ENCODE assay signal across 8 cellular contexts in the genomic region with DNA sequence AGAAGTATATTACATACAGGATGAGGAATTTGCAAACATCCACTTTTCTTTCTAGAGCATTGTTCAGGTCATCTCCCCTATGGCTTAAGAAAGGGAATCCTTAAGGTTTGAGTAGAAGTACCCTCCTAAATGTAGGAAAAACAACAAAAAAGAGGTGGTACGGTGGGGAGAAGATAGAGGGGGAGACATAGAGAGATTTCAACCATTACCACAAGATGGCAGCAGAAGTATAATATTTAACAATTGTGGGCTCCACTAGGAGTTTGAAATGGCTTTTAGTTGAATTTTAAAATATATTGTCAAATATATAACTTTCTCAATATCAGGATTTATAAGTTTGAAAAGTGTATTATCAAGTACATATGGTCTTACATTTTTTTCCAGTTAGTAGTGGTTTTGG.
DNase-seq lines count a peak whose midpoint lies in the region; ATAC-seq and TF ChIP-seq lines count a peak whose summit lies in the region.

No MANE protein-coding gene starts in this region.

- DNase-seq in Panc1 (ENCODE audit: low read depth, low spot score) = no peak
- DNase-seq in foreskin keratinocyte = no peak
- DNase-seq in smooth muscle cell (lab: John Stamatoyannopoulos, UW; ENCODE audit: unreplicated experiment) = no peak
- DNase-seq in ecto neural progenitor cell (ENCODE audit: low spot score) = no peak
- no peak for DNase-seq in cerebellar nuclear complex (lab: John Stamatoyannopoulos, UW)

- no peak overlapping the region for H3K9ac ChIP-seq in BLaER1 treated with 17β-estradiol and CSF1 and Interleukin-3, amounts not matched to agents 10 nM and 100 nM
- H3K9ac ChIP-seq in smooth muscle cell (ENCODE audit: low read depth) = peak overlapping the region; percentile 66

- H3K4me1 ChIP-seq in BLaER1 treated with 17β-estradiol and CSF1 and Interleukin-3, amounts not matched to agents 10 nM and 100 nM = peaks cover 8 to 21% (median 16%) of the 10 kb centered on the region in 10 experiments; a peak in 19 of 20 replicates
- H3K4me1 ChIP-seq in Panc1 (ENCODE audit: control insufficient read depth, insufficient read depth, low read length) (no peaks in the 10 kb centered on the region), foreskin keratinocyte (no peaks in the 10 kb centered on the region), smooth muscle cell (ENCODE audit: low read depth) (peaks cover 26% of the 10 kb centered on the region)

- no peaks in the 10 kb centered on the region for H3K36me3 ChIP-seq in BLaER1 treated with 17β-estradiol and CSF1 and Interleukin-3, amounts not matched to agents 10 nM and 100 nM
- H3K36me3 ChIP-seq in Panc1 (ENCODE audit: control insufficient read depth, insufficient read depth, low read length) (no peaks in the 10 kb centered on the region; the same call in none of the 2 replicates), smooth muscle cell (ENCODE audit: low read depth) (no peaks in the 10 kb centered on the region)

- in situ Hi-C loops in Panc1 (cut with HindIII; ENCODE audit: low pct_unique_long_range_greater_than_20kb, low sequenced_read_pairs) = no loop called here

- H4K20me1 ChIP-seq in BLaER1 treated with 17β-estradiol and CSF1 and Interleukin-3, amounts not matched to agents 10 nM and 100 nM = no peaks in the 10 kb centered on the region
- H4K20me1 ChIP-seq in smooth muscle cell (ENCODE audit: low read depth) = no peaks in the 10 kb centered on the region

- no TSS peak for BruUV-seq in Panc1 (replicated peaks; lab: Mats Ljungman, UMichigan)

- intact Hi-C loops in Panc1 (cut with micrococcal nuclease; ENCODE audit: unreplicated experiment) = loop anchor here (5.0 kb wide), 2 partner anchors 971 to 1216 kb away; no protein-coding TSS in a partner anchor

- H2AFZ ChIP-seq in smooth muscle cell (ENCODE audit: low read depth) = peak overlapping the region; percentile 80

- H3K27me3 ChIP-seq in BLaER1 treated with 17β-estradiol and CSF1 and Interleukin-3, amounts not matched to agents 10 nM and 100 nM = no peaks in the 10 kb centered on the region
- H3K27me3 ChIP-seq in Panc1 (ENCODE audit: control insufficient read depth, insufficient read depth, low read length) (peaks cover 34% of the 10 kb centered on the region), foreskin keratinocyte (no peaks in the 10 kb centered on the region), smooth muscle cell (ENCODE audit: low read depth) (no peaks in the 10 kb centered on the region)

- no peaks in the 10 kb centered on the region for H3K79me2 ChIP-seq in smooth muscle cell (ENCODE audit: low read depth)

- peak overlapping the region in 1 of 11 experiments; percentile 28; a peak in 1 of 22 replicates for H3K27ac ChIP-seq in BLaER1 treated with 17β-estradiol and CSF1 and Interleukin-3, amounts not matched to agents 10 nM and 100 nM
- H3K27ac ChIP-seq in Panc1 (ENCODE audit: low read length) (no peak overlapping the region), foreskin keratinocyte (no peak overlapping the region), smooth muscle cell (ENCODE audit: low read depth) (peak overlapping the region; percentile 93)

- H3K4me3 ChIP-seq in BLaER1 treated with 17β-estradiol and CSF1 and Interleukin-3, amounts not matched to agents 10 nM and 100 nM = no peak overlapping the region
- no peak overlapping the region for H3K4me3 ChIP-seq in Panc1 (ENCODE audit: low read depth in 2 of 2, low read length in 2 of 2)
- H3K4me3 ChIP-seq in smooth muscle cell = peak overlapping the region; percentile 11

- no peaks in the 10 kb centered on the region for H3K9me3 ChIP-seq in BLaER1 treated with 17β-estradiol and CSF1 and Interleukin-3, amounts not matched to agents 10 nM and 100 nM (replicated peaks in 1 of 11)
- H3K9me3 ChIP-seq in Panc1 (ENCODE audit: control insufficient read depth, insufficient read depth, low read depth, low read length) = no peaks in the 10 kb centered on the region
- H3K9me3 ChIP-seq in smooth muscle cell (replicated peaks; ENCODE audit: low read depth) = no peaks in the 10 kb centered on the region

- peak overlapping the region in 10 of 11 experiments; percentile 22 to 89 (median 71); a peak in 16 of 22 replicates for H3K4me2 ChIP-seq in BLaER1 treated with 17β-estradiol and CSF1 and Interleukin-3, amounts not matched to agents 10 nM and 100 nM
- H3K4me2 ChIP-seq in smooth muscle cell = peak overlapping the region; percentile 80

- peak; percentile 73; the same call in 1 of the 2 replicates for TF ChIP-seq CTCF in Panc1 (IDR thresholded peaks at IDR 0.05)
- TF ChIP-seq CTCF in foreskin keratinocyte (conservative IDR thresholded peaks at IDR 0.05) = peak; percentile 70
- TF ChIP-seq CTCF in smooth muscle cell (IDR thresholded peaks at IDR 0.05; ENCODE audit: borderline replicate concordance, insufficient read depth, poor library complexity, severe bottlenecking) = peak; percentile 65

- no peaks in the 10 kb centered on the region for H3F3A ChIP-seq in smooth muscle cell (ENCODE audit: low read depth)

- POLR2A ChIA-PET in Panc1 (lab: Charles Lee) = no interaction called here

- ATAC-seq in GM21367 (IDR thresholded peaks at IDR 0.05; ENCODE audit: unreplicated experiment) (peak; percentile 79), Panc1 (peak; percentile 78; the same call in 1 of the 2 replicates), foreskin keratinocyte (peak; percentile 42), esophagus mucosa (no peak)

- CTCF ChIA-PET in Panc1 (lab: Charles Lee) = no interaction called here

- 3% methylated on average over 1 of the region's 1 CpG for WGBS in smooth muscle cell (ENCODE audit: low lambda C conversion rate)
